Comparison of ENCODE assay signal across 8 cellular contexts in genomic region chr13:42574435-42575311, GRCh38. TPM values are rescaled to one million over a fixed set of nuclear protein-coding genes. Genes with fewer than 3 reads are reported as not detected.
A peak's percentile ranks its signal among the peaks of the same experiment; 100 is the strongest.
DNase-seq lines count a peak whose midpoint lies in the region; ATAC-seq and TF ChIP-seq lines count a peak whose summit lies in the region.

No MANE protein-coding gene starts in this region.

- H3K9me3 ChIP-seq in hepatocyte (ENCODE audit: low read depth) = peaks cover 5% of the 10 kb centered on the region
- no peaks in the 10 kb centered on the region for H3K9me3 ChIP-seq in thyroid gland

- DNase-seq in DMS53 (lab: John Stamatoyannopoulos, UW) (peak; percentile 40), DMS53 treated with DMSO at 0.1 percent for 48 hours (lab: John Stamatoyannopoulos, UW; ENCODE audit: unreplicated experiment) (no peak), activated T-cell treated with anti-CD3 and anti-CD28 coated beads for 1 hour (ENCODE audit: low read depth) (peak; percentile 22), hepatocyte (ENCODE audit: low spot score) (peak; percentile 26), epidermal melanocyte (ENCODE audit: insufficient read length, low spot score) (no peak), thyroid gland (no peak)
- DNase-seq in stimulated activated CD4-positive, alpha-beta T cell treated with anti-CD3 and anti-CD28 coated beads, Interleukin-1b, Interleukin-23, amount 100 ng/mL, for 4 hours (ENCODE audit: low read depth in 2 of 2) = peak; percentile 61

- TF ChIP-seq CTCF in hepatocyte (IDR thresholded peaks at IDR 0.05; ENCODE audit: poor library complexity) (no peak), thyroid gland (IDR thresholded peaks at IDR 0.05) (no peak)

- peak; percentile 67 for ATAC-seq in HG03159 (IDR thresholded peaks at IDR 0.05; ENCODE audit: unreplicated experiment)

- intact Hi-C loops in thyroid gland (cut with DNase I) = no loop called here

- under 1% methylated on average over 51 of the region's 51 CpGs for WGBS in hepatocyte (ENCODE audit: low lambda C conversion rate, missing lambda C conversion rate)
- 2% methylated on average over 38 to 48 of the region's 51 CpGs for WGBS in thyroid gland, 2 donors

- no peaks in the 10 kb centered on the region for H3K9me2 ChIP-seq in hepatocyte (replicated peaks; ENCODE audit: insufficient read depth)

- H4K20me1 ChIP-seq in hepatocyte (ENCODE audit: insufficient read depth, poor library complexity, severe bottlenecking) = no peaks in the 10 kb centered on the region

- TF ChIP-seq POLR2A in thyroid gland (IDR thresholded peaks at IDR 0.05) = no peak

- H3K36me3 ChIP-seq in hepatocyte (replicated peaks; ENCODE audit: insufficient read depth, low read depth) = no peaks in the 10 kb centered on the region
- H3K36me3 ChIP-seq in thyroid gland = no peaks in the 10 kb centered on the region

- H2AFZ ChIP-seq in hepatocyte = peak overlapping the region; percentile 88

- H3K79me2 ChIP-seq in hepatocyte = no peaks in the 10 kb centered on the region

- peaks cover 5% of the 10 kb centered on the region for H3K4me1 ChIP-seq in hepatocyte (ENCODE audit: insufficient read depth)
- peaks cover 0 to 9% of the 10 kb centered on the region in 2 donors for H3K4me1 ChIP-seq in thyroid gland

- H3K4me3 ChIP-seq in hepatocyte (peak overlapping the region; percentile 52), thyroid gland (replicated peaks in 1 of 3) (peak overlapping the region in 1 of 3 donors; percentile 9)

- H3K4me2 ChIP-seq in hepatocyte = peak overlapping the region; percentile 91

- H3K27ac ChIP-seq in hepatocyte = no peak overlapping the region
- H3K27ac ChIP-seq in thyroid gland = no peak overlapping the region

- peaks cover 55% of the 10 kb centered on the region for H3K27me3 ChIP-seq in hepatocyte
- H3K27me3 ChIP-seq in thyroid gland = no peaks in the 10 kb centered on the region

RNA-seq across cellular contexts. Expression of gene TNFSF11, which starts 0.7 kb away (rescaled TPM):
- total RNA-seq in hepatocyte (0.24 and 0.83 TPM in 2 replicates), thyroid gland (not detected)
- 0.17 TPM in 1 of 2 replicates, not detected in the other for polyA plus RNA-seq in hepatocyte

Comparison
In these comparisons a context has a peak if more than half of its experiments do, and no peak if none do; other contexts are left out.
1. DNase-seq: peak in DMS53 (single experiment), activated T-cell treated with anti-CD3 and anti-CD28 coated beads for 1 hour (single experiment), hepatocyte (single experiment) and stimulated activated CD4-positive, alpha-beta T cell treated with anti-CD3 and anti-CD28 coated beads, Interleukin-1b, Interleukin-23, amount 100 ng/mL, for 4 hours (2 of 2); none in DMS53 treated with DMSO at 0.1 percent for 48 hours (single experiment), epidermal melanocyte (single experiment) and thyroid gland (0 of 2).